ENCODE assay signal across 8 cellular contexts in genomic region chr11:65013130-65013691, GRCh38. TPM values are rescaled to one million over a fixed set of nuclear protein-coding genes. Genes with fewer than 3 reads are reported as not detected.
DNase-seq lines count a peak whose midpoint lies in the region; ATAC-seq and TF ChIP-seq lines count a peak whose summit lies in the region.

No MANE protein-coding gene starts in this region.

- intact Hi-C loops in lower leg skin (cut with DNase I; ENCODE audit: low total_unique reads): loop anchor here (10.0 kb wide), 1 partner anchor 72 kb away; the partner anchor contains the start of genes CDCA5 and ZFPL1

- TF ChIP-seq POLR2A in lower leg skin (IDR thresholded peaks at IDR 0.05): no peak

- 22 to 24% methylated on average over 14 of the region's 14 CpGs for WGBS in lower leg skin, 2 donors

- no peak for TF ChIP-seq CTCF in lower leg skin (IDR thresholded peaks at IDR 0.05)

- H3K9me3 ChIP-seq in MG63: no peaks in the 10 kb centered on the region

- H3K36me3 ChIP-seq in MG63: peaks cover 10% of the 10 kb centered on the region

- H3K4me3 ChIP-seq in MG63: peak overlapping the region; percentile 75
- peak overlapping the region; percentile 61 for H3K4me3 ChIP-seq in lower leg skin (ENCODE audit: low read depth, poor library complexity, severe bottlenecking)

- peak; percentile 82 for ATAC-seq in GM18909 (IDR thresholded peaks at IDR 0.05; ENCODE audit: poor library complexity, unreplicated experiment)

- H3K27me3 ChIP-seq in MG63: no peaks in the 10 kb centered on the region

- DNase-seq in AG08395 (ENCODE audit: low spot score) (peak; percentile 94), MG63 (peak; percentile 91), dedifferentiated amniotic fluid mesenchymal stem cell (ENCODE audit: extremely low spot score) (peak; percentile 91), lower leg skin (ENCODE audit: low spot score in 2 of 2) (peak; percentile 89 to 99), NCI-H1694 treated with DMSO at 0.1 percent for 48 hours (lab: John Stamatoyannopoulos, UW) (no peak)
- DNase-seq in activated CD4-positive, alpha-beta T cell treated with anti-CD3 and anti-CD28 coated beads for 24 hours (ENCODE audit: low read depth in 2 of 2): peak; percentile 83 to 91
- peak in 2 of 3 experiments; percentile 81 to 87 for DNase-seq in stimulated activated CD4-positive, alpha-beta T cell treated with anti-CD3 and anti-CD28 coated beads, TNF-alpha, amount 100 ng/mL, for 4 hours (ENCODE audit: low read depth in 3 of 3)

RNA-seq across cellular contexts. Expression of gene ARL2, which starts 0.7 kb away (rescaled TPM):
- total RNA-seq in MG63 (2014; rRNA removed; shearing (Covaris generic); ENCODE audit: low replicate concordance): 170 and 249 TPM in 2 replicates
- total RNA-seq in lower leg skin: 100 to 1,000 TPM; 101 to 260 (median 110) TPM

RNA-seq across cellular contexts. Expression of gene SNX15, which starts 14.0 kb away (rescaled TPM):
- total RNA-seq in MG63 (2014; rRNA removed; shearing (Covaris generic); ENCODE audit: low replicate concordance): 11.2 and 18.5 TPM in 2 replicates
- total RNA-seq in lower leg skin: 10 to 100 TPM; 16.9 to 48.0 (median 22.7) TPM

RNA-seq across cellular contexts. Expression of gene BATF2, which starts 16.4 kb away (rescaled TPM):
- 1.3 TPM in 1 of 2 replicates, not detected in the other for total RNA-seq in MG63 (2014; rRNA removed; shearing (Covaris generic); ENCODE audit: low replicate concordance)
- total RNA-seq in lower leg skin: under 1 TPM in 2 of 4 donors, not detected in 2; 0.15 to 0.62 TPM

RNA-seq across cellular contexts. Expression of gene SAC3D1, which starts 27.8 kb away (rescaled TPM):
- total RNA-seq in MG63 (2014; rRNA removed; shearing (Covaris generic); ENCODE audit: low replicate concordance): 42.1 and 54.8 TPM in 2 replicates
- total RNA-seq in lower leg skin: 10 to 100 TPM; 11.6 to 15.1 (median 12.9) TPM

RNA-seq across cellular contexts. Expression of gene MAJIN, which starts 41.3 kb away (rescaled TPM):
- total RNA-seq in MG63 (2014; rRNA removed; shearing (Covaris generic); ENCODE audit: low replicate concordance): not detected in 2 replicates
- total RNA-seq in lower leg skin: not detected
